8 cellular contexts compared by ENCODE assay signal in genomic region chr12:71663561-71664410, GRCh38. TPM values are rescaled to one million over a fixed set of nuclear protein-coding genes. Genes with fewer than 3 reads are reported as not detected.
DNase-seq lines count a peak whose midpoint lies in the region; ATAC-seq, FAIRE-seq and TF ChIP-seq lines count a peak whose summit lies in the region.

TSS of gene THAP2 (plus strand) at chr12:71664301. CDS start at chr12:71664510, 209 bp downstream.
TSS of gene ZFC3H1 (minus strand) at chr12:71663848. CDS start at chr12:71663610, 238 bp downstream.

- H4K20me1 ChIP-seq in mammary epithelial cell (ENCODE audit: insufficient read depth, low read length): no peaks in the 10 kb centered on the region

- H3K36me3 ChIP-seq in mammary epithelial cell (ENCODE audit: insufficient read depth, low read length) (peaks cover 11% of the 10 kb centered on the region), small intestine (ENCODE audit: control insufficient read depth in 2 of 2, insufficient read depth in 2 of 2, low read length in 2 of 2) (peaks cover 0 to 4% of the 10 kb centered on the region in 2 donors)

- POLR2A ChIA-PET in AG04449 (lab: Yijun Ruan, JAX): interaction anchor here (0.9 to 2.7 kb wide), 8 partner anchors 13 to 87 kb away, joined by 3 to 33 read pairs (median 4); partner anchors contain the start of gene TMEM19

- peak within 1 kb of the TSS; percentile 88 for H3K4me3 ChIP-seq in AG04449 (ENCODE audit: low read depth, low read length)
- H3K4me3 ChIP-seq in mammary epithelial cell (replicated peaks in 1 of 3; ENCODE audit: insufficient read depth in 1 of 3, low read depth in 2 of 3, low read length in 3 of 3): peak within 1 kb of the TSS; percentile 78 to 98 (median 92)
- H3K4me3 ChIP-seq in small intestine (ENCODE audit: low read depth in 1 of 2, low read length in 2 of 2): peak within 1 kb of the TSS; percentile 77 to 81

- TSS peak; percentile 54 for BruUV-seq in mammary epithelial cell (replicated peaks; lab: Mats Ljungman, UMichigan)

- H2AFZ ChIP-seq in mammary epithelial cell (ENCODE audit: low read depth, low read length): peak within 1 kb of the TSS; percentile 93

- H3K9me3 ChIP-seq in mammary epithelial cell (replicated peaks; ENCODE audit: insufficient read depth, low read length) (no peaks in the 10 kb centered on the region), small intestine (ENCODE audit: control insufficient read depth, low read depth) (no peaks in the 10 kb centered on the region)

- peak within 1 kb of the TSS; percentile 99 for H3K9ac ChIP-seq in mammary epithelial cell (ENCODE audit: insufficient read depth, low read length)

- FAIRE-seq in small intestine (lab: Jason Lieb, UNC): no peak

- 1% methylated on average over 42 of the region's 57 CpGs for WGBS in mammary epithelial cell (ENCODE audit: low coverage, missing lambda C conversion rate)
- WGBS in small intestine, 3 donors: 1% methylated on average over 57 of the region's 57 CpGs

- H3K27ac ChIP-seq in VCaP: peak within 1 kb of the TSS; percentile 96
- peak within 1 kb of the TSS; percentile 96 for H3K27ac ChIP-seq in mammary epithelial cell (ENCODE audit: insufficient read depth, low read depth, low read length)
- peak within 1 kb of the TSS; percentile 97 to 100 for H3K27ac ChIP-seq in small intestine (ENCODE audit: low read depth in 1 of 2, low read length in 1 of 2)

- CTCF ChIA-PET in AG04449 (lab: Yijun Ruan, JAX): interaction anchor here (0.6 to 2.9 kb wide), 18 partner anchors 9 to 186 kb away, joined by 3 to 33 read pairs (median 5); partner anchors contain the start of gene TMEM19
- CTCF ChIA-PET in mammary epithelial cell (lab: Charles Lee; ENCODE audit: low non-redundant PET): interaction anchor here (0.6 to 1.3 kb wide), 3 partner anchors 50 to 83 kb away, joined by 3 to 37 read pairs (median 7); no protein-coding TSS in a partner anchor

- TF ChIP-seq CTCF in AG04449 (IDR thresholded peaks at IDR 0.05; ENCODE audit: insufficient read depth, low read length, missing control alignments) (peak; percentile 59), VCaP (conservative IDR thresholded peaks at IDR 0.05) (no peak; the same call in 1 of the 2 replicates), mammary epithelial cell (conservative IDR thresholded peaks at IDR 0.05 in 1 of 2, IDR thresholded peaks at IDR 0.05 in 1 of 2; ENCODE audit: extremely low read depth in 1 of 2, insufficient read depth in 1 of 2, low read depth in 1 of 2, low read length in 2 of 2) (peak in 1 of 2 donors; percentile 45)

- H3K79me2 ChIP-seq in mammary epithelial cell (ENCODE audit: insufficient read depth, low read length): peaks cover 70% of the 10 kb centered on the region

- in situ Hi-C loops in mammary epithelial cell (cut with MboI; ENCODE audit: low sequenced_read_pairs in 2 of 2): loop anchor here in 1 of 2 donors (5.0 kb wide), 1 partner anchor 89 kb away; the partner anchor contains the start of gene RAB21

- peak within 1 kb of the TSS; percentile 86 for H3K4me2 ChIP-seq in mammary epithelial cell (ENCODE audit: insufficient read depth, low read depth, low read length)

- no peaks in the 10 kb centered on the region for H3K27me3 ChIP-seq in mammary epithelial cell (ENCODE audit: insufficient read depth, low read length)
- H3K27me3 ChIP-seq in small intestine (ENCODE audit: control insufficient read depth in 2 of 2, insufficient read depth in 2 of 2, low read length in 2 of 2): no peaks in the 10 kb centered on the region

- peaks cover 13% of the 10 kb centered on the region for H3K4me1 ChIP-seq in mammary epithelial cell (ENCODE audit: insufficient read depth, low read length)
- H3K4me1 ChIP-seq in small intestine (ENCODE audit: control insufficient read depth in 2 of 2, insufficient read depth in 1 of 2, low read depth in 1 of 2, low read length in 1 of 2): peaks cover 0 to 4% of the 10 kb centered on the region in 2 donors

- intact Hi-C loops in mammary epithelial cell (cut with micrococcal nuclease): loop anchor here (1.0 to 10.0 kb wide), 5 partner anchors 23 to 181 kb away; partner anchors contain the start of genes RAB21 and TMEM19

- ATAC-seq in GM18868 (IDR thresholded peaks at IDR 0.05; ENCODE audit: unreplicated experiment): peak; percentile 90
- ATAC-seq in HG03108 (IDR thresholded peaks at IDR 0.05; ENCODE audit: unreplicated experiment): peak; percentile 91

- dilution Hi-C loops in mammary epithelial cell (cut with HindIII; ENCODE audit: low sequenced_read_pairs): loop anchor here (5.0 kb wide), 2 partner anchors 54 to 84 kb away; no protein-coding TSS in a partner anchor

- peak; percentile 99 for DNase-seq in AG04449 (ENCODE audit: low read depth, low spot score)
- peak; percentile 100 for DNase-seq in NCI-H2171 treated with DMSO at 0.1 percent for 48 hours (lab: John Stamatoyannopoulos, UW)
- peak; percentile 99 for DNase-seq in mammary epithelial cell
- peak; percentile 92 for DNase-seq in iPS-NIHi11 (ENCODE audit: low spot score)
- peak; percentile 100 for DNase-seq in small intestine

RNA-seq across cellular contexts. Expression of gene THAP2, which starts in this region (rescaled TPM):
- 1 to 10 TPM; 3.8 to 5.5 TPM for total RNA-seq in mammary epithelial cell
- polyA plus RNA-seq in mammary epithelial cell: 1.1 TPM
- polyA minus RNA-seq in mammary epithelial cell: not detected
- polyA plus RNA-seq in small intestine: 1 to 10 TPM; 1.6 to 3.5 (median 2.4) TPM

RNA-seq across cellular contexts. Expression of gene ZFC3H1, which starts in this region (rescaled TPM):
- 10 to 100 TPM; 31.2 to 50.2 TPM for total RNA-seq in mammary epithelial cell
- polyA plus RNA-seq in mammary epithelial cell (13.6 TPM), small intestine (10 to 100 TPM; 10.5 to 11.6 (median 11.0) TPM)
- polyA minus RNA-seq in mammary epithelial cell: 12.2 TPM

Comparison
In these comparisons a context has a peak if more than half of its experiments do, and no peak if none do; other contexts are left out.
1. Peak in every context shown above with its lines: DNase-seq, ATAC-seq, H3K4me3 ChIP-seq and H3K27ac ChIP-seq.